In the genomic region with DNA sequence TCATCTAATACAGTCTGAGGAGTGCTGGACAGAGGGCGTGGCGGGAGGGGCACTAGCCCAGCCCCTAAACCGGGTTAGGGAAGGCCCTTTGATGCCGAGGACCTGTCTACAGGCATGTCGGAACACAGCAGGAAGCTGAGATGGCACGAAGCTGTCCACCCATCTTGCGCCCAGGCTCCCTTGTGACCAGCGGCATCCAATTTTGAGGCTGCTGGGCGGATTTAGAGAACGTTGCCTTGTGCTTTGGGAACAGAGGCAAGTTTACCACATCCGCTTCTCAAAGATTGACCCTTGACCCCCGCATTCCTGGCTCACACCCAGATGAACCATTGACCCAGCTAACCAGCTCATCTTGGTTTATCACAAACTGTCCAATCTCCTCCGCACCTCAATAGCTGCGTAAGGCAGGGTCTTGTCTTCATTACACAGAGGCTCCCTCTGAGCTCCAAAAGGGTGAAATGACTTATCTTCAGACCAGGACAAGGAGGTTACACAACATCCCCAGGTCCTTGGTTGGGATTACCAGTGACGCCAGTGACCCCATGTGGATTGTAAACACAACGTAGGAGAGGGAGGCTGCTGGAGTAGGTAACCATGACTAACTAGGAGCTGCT, we compare ENCODE assay signal across 13 cellular contexts. TPM values are rescaled to one million over a fixed set of nuclear protein-coding genes. Genes with fewer than 3 reads are reported as not detected.
DNase-seq lines count a peak whose midpoint lies in the region; ATAC-seq, FAIRE-seq and TF ChIP-seq lines count a peak whose summit lies in the region.
"Had no signal": no experiment of that assay in that cellular context is flagged by ENCODE, and none has a peak within 500 bp of the region (broad histone marks: within the 10 kb centered on the region; RNA-seq: fewer than 3 reads in every experiment).

No MANE protein-coding gene starts in this region.

- H3K27me3 ChIP-seq in SK-N-SH (ENCODE audit: insufficient read depth) (no peaks in the 10 kb centered on the region), Peyer's patch (no peaks in the 10 kb centered on the region), thyroid gland (no peaks in the 10 kb centered on the region)
- H3K27me3 ChIP-seq: BE2C had no signal

- no peaks in the 10 kb centered on the region for H3F3A ChIP-seq in SK-N-SH (replicated peaks; ENCODE audit: insufficient read depth)

- intact Hi-C loops in thyroid gland (cut with DNase I), result no loop called here

- ATAC-seq in SK-N-SH treated with all-trans-retinoic acid at 6 μM for 48 hours, result no peak
- no peak for ATAC-seq in GM21526 (IDR thresholded peaks at IDR 0.05; ENCODE audit: low FRiP score, unreplicated experiment)

- TF ChIP-seq POLR2A in Peyer's patch (IDR thresholded peaks at IDR 0.05), result no peak
- TF ChIP-seq POLR2A in erythroblast (IDR thresholded peaks at IDR 0.05; ENCODE audit: low read length), result peak; percentile 21
- TF ChIP-seq POLR2A in thyroid gland (IDR thresholded peaks at IDR 0.05), result no peak

- H2AFZ ChIP-seq in SK-N-SH (ENCODE audit: low read depth), result no peak overlapping the region

- no peak overlapping the region for H3K9ac ChIP-seq in SK-N-SH

- H3K36me3 ChIP-seq in SK-N-SH (replicated peaks in 1 of 2; ENCODE audit: control insufficient read depth in 1 of 2, insufficient read depth in 2 of 2, low read length in 1 of 2), result no peaks in the 10 kb centered on the region
- H3K36me3 ChIP-seq in Peyer's patch, result no peaks in the 10 kb centered on the region
- no peaks in the 10 kb centered on the region for H3K36me3 ChIP-seq in thyroid gland
- H3K36me3 ChIP-seq: BE2C had no signal

- no peaks in the 10 kb centered on the region for H3K9me3 ChIP-seq in SK-N-SH
- H3K9me3 ChIP-seq in Peyer's patch, result no peaks in the 10 kb centered on the region
- no peaks in the 10 kb centered on the region for H3K9me3 ChIP-seq in thyroid gland
- H3K9me3 ChIP-seq: BE2C had no signal

- FAIRE-seq in frontal cortex (lab: Jason Lieb, UNC), result no peak

- H3K4me2 ChIP-seq in SK-N-SH, result no peak overlapping the region

- WGBS in SK-N-SH (ENCODE audit: low lambda C conversion rate), result 61% methylated on average over 5 of the region's 16 CpGs
- WGBS in thyroid gland, 2 donors, result 81 to 82% methylated on average over 8 to 16 of the region's 16 CpGs

- TF ChIP-seq CTCF in SK-N-SH (IDR thresholded peaks at IDR 0.05), result peak; percentile 7; the same call in 1 of the 2 replicates
- peak in 1 of 6 experiments; percentile 38 for TF ChIP-seq CTCF in Peyer's patch (IDR thresholded peaks at IDR 0.05)
- no peak for TF ChIP-seq CTCF in thyroid gland (IDR thresholded peaks at IDR 0.05)

- no peak for DNase-seq in SK-N-SH
- peak in 2 of 3 donors; percentile 86 for DNase-seq in Peyer's patch
- peak; percentile 70 to 77 for DNase-seq in erythroblast (lab: John Stamatoyannopoulos, UW)
- no peak for DNase-seq in thyroid gland
- DNase-seq in dedifferentiated amniotic fluid mesenchymal stem cell (ENCODE audit: extremely low spot score), result no peak
- no peak for DNase-seq in frontal cortex (ENCODE audit: low spot score in 2 of 2)
- DNase-seq: activated B cell treated with CpG ODN at 0.5 μM for 24 hours, BE2C, hippocampal formation, NCI-H187 had no signal

- H3K4me1 ChIP-seq in SK-N-SH (ENCODE audit: control insufficient read depth in 1 of 2, insufficient read depth in 2 of 2, low read depth in 1 of 2, low read length in 1 of 2), result peaks cover 0 to 19% of the 10 kb centered on the region in 2 experiments; a peak in 1 of 4 replicates
- H3K4me1 ChIP-seq in Peyer's patch, result peaks cover 3 to 42% (median 8%) of the 10 kb centered on the region in 4 donors
- H3K4me1 ChIP-seq in thyroid gland, result peaks cover 48 to 73% of the 10 kb centered on the region in 2 donors

- TF ChIP-seq RAD21 in SK-N-SH (IDR thresholded peaks at IDR 0.05; ENCODE audit: low read length), result no peak; the same call in 1 of the 2 replicates

- CTCF ChIA-PET in SK-N-SH (lab: Yijun Ruan, JAX), result interaction anchor here (1.2 kb wide), 1 partner anchor 25 kb away, joined by 4 read pairs; no protein-coding TSS in a partner anchor

- no peak for TF ChIP-seq EP300 in SK-N-SH (IDR thresholded peaks at IDR 0.05; ENCODE audit: borderline replicate concordance in 1 of 2, low read depth in 1 of 2, low read length in 1 of 2)

- H3K27ac ChIP-seq in SK-N-SH (ENCODE audit: low read depth in 2 of 2, low read length in 1 of 2) (no peak overlapping the region; a peak in 1 of 4 replicates), Peyer's patch (peak overlapping the region in 3 of 4 donors; percentile 57 to 83 (median 66)), thyroid gland (peak overlapping the region; percentile 13 to 42 (median 30))

- H3K4me3 ChIP-seq in SK-N-SH (ENCODE audit: low read depth in 2 of 2, low read length in 1 of 2) (no peak overlapping the region), Peyer's patch (peak overlapping the region in 1 of 4 donors; percentile 6), thyroid gland (replicated peaks in 1 of 3) (no peak overlapping the region)

- no peaks in the 10 kb centered on the region for H4K20me1 ChIP-seq in SK-N-SH (ENCODE audit: insufficient read depth)

- no peaks in the 10 kb centered on the region for H3K9me2 ChIP-seq in SK-N-SH

- no peaks in the 10 kb centered on the region for H3K79me2 ChIP-seq in SK-N-SH (ENCODE audit: insufficient read depth)

- POLR2A ChIA-PET in SK-N-SH (lab: Yijun Ruan, JAX), result no interaction called here

TF ChIP-seq in SK-N-SH, 30 proteins besides CTCF, POLR2A, EP300 and RAD21 (continues in another document):
- TF ChIP-seq FOXJ3 (CRISPR knock-in tag; IDR thresholded peaks at IDR 0.05) (no peak), RXRA (IDR thresholded peaks at IDR 0.05; ENCODE audit: borderline replicate concordance, low read depth) (no peak), TAF1 (IDR thresholded peaks at IDR 0.05; ENCODE audit: borderline replicate concordance, low read depth, low read length) (no peak), TCF12 (IDR thresholded peaks at IDR 0.05) (no peak)
- TF ChIP-seq, protein P1, sequence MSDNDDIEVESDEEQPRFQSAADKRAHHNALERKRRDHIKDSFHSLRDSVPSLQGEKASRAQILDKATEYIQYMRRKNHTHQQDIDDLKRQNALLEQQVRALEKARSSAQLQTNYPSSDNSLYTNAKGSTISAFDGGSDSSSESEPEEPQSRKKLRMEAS (IDR thresholded peaks at IDR 0.05; ENCODE audit: low read depth), result no peak

TF ChIP-seq in SK-N-SH treated with all-trans-retinoic acid at 6 μM for 48 hours, 23 proteins besides CTCF, POLR2A, EP300 and RAD21:
- TF ChIP-seq ESRRG (CRISPR knock-in tag; IDR thresholded peaks at IDR 0.05) (no peak), PPARA (CRISPR knock-in tag; IDR thresholded peaks at IDR 0.05; ENCODE audit: borderline replicate concordance) (no peak), ISL1 (CRISPR knock-in tag; IDR thresholded peaks at IDR 0.05) (no peak), ZNF565 (CRISPR knock-in tag; conservative IDR thresholded peaks at IDR 0.05; ENCODE audit: low read depth) (no peak), ZC3H10 (CRISPR knock-in tag; IDR thresholded peaks at IDR 0.05) (no peak), ZNF8 (CRISPR knock-in tag; IDR thresholded peaks at IDR 0.05) (no peak), ZNF70 (CRISPR knock-in tag; IDR thresholded peaks at IDR 0.05) (no peak), RARB (CRISPR knock-in tag; IDR thresholded peaks at IDR 0.05) (no peak), SNAI2 (CRISPR knock-in tag; IDR thresholded peaks at IDR 0.05) (no peak)
- TF ChIP-seq, protein P2, sequence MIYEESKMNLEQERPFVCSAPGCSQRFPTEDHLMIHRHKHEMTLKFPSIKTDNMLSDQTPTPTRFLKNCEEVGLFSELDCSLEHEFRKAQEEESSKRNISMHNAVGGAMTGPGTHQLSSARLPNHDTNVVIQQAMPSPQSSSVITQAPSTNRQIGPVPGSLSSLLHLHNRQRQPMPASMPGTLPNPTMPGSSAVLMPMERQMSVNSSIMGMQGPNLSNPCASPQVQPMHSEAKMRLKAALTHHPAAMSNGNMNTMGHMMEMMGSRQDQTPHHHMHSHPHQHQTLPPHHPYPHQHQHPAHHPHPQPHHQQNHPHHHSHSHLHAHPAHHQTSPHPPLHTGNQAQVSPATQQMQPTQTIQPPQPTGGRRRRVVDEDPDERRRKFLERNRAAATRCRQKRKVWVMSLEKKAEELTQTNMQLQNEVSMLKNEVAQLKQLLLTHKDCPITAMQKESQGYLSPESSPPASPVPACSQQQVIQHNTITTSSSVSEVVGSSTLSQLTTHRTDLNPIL (CRISPR knock-in tag; IDR thresholded peaks at IDR 0.05; ENCODE audit: low read depth), result no peak
- TF ChIP-seq, protein P3, sequence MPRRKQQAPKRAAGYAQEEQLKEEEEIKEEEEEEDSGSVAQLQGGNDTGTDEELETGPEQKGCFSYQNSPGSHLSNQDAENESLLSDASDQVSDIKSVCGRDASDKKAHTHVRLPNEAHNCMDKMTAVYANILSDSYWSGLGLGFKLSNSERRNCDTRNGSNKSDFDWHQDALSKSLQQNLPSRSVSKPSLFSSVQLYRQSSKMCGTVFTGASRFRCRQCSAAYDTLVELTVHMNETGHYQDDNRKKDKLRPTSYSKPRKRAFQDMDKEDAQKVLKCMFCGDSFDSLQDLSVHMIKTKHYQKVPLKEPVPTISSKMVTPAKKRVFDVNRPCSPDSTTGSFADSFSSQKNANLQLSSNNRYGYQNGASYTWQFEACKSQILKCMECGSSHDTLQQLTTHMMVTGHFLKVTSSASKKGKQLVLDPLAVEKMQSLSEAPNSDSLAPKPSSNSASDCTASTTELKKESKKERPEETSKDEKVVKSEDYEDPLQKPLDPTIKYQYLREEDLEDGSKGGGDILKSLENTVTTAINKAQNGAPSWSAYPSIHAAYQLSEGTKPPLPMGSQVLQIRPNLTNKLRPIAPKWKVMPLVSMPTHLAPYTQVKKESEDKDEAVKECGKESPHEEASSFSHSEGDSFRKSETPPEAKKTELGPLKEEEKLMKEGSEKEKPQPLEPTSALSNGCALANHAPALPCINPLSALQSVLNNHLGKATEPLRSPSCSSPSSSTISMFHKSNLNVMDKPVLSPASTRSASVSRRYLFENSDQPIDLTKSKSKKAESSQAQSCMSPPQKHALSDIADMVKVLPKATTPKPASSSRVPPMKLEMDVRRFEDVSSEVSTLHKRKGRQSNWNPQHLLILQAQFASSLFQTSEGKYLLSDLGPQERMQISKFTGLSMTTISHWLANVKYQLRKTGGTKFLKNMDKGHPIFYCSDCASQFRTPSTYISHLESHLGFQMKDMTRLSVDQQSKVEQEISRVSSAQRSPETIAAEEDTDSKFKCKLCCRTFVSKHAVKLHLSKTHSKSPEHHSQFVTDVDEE (CRISPR knock-in tag; IDR thresholded peaks at IDR 0.05), result no peak

RNA-seq across cellular contexts. Expression of a gene that starts 4.5 kb away (rescaled TPM):
- polyA plus RNA-seq in SK-N-SH (2012; rRNA removed), result not detected in 2 replicates
- polyA plus RNA-seq in SK-N-SH (2012; cell fraction: cytosol; rRNA removed), result not detected in 2 replicates
- not detected in 2 replicates for polyA plus RNA-seq in SK-N-SH (2012; cell fraction: nucleus; rRNA removed)
- 10 to 100 TPM in 3 of 4 donors, 1 to 10 TPM in 1; 9.9 to 66.0 (median 51.1) TPM for total RNA-seq in Peyer's patch
- total RNA-seq in thyroid gland, result 10 to 100 TPM; 19.2 to 35.6 (median 26.1) TPM
- total RNA-seq in frontal cortex, result 0.41 TPM

RNA-seq across cellular contexts. Expression of a gene that starts 39.1 kb away (rescaled TPM):
- not detected in 2 replicates for polyA plus RNA-seq in SK-N-SH (2012; rRNA removed)
- polyA plus RNA-seq in SK-N-SH (2012; cell fraction: cytosol; rRNA removed), result not detected in 2 replicates
- 0.09 TPM in 1 of 2 replicates, not detected in the other for polyA plus RNA-seq in SK-N-SH (2012; cell fraction: nucleus; rRNA removed)
- total RNA-seq in Peyer's patch (not detected), thyroid gland (under 1 TPM in 1 of 4 donors, not detected in 3; 0.59 TPM), frontal cortex (not detected)
- total RNA-seq: progenitor cell of endocrine pancreas had no signal

Comparison
In these comparisons a context has a peak if more than half of its experiments do, and no peak if none do; other contexts are left out.
1. DNase-seq: peak in Peyer's patch (2 of 3) and erythroblast (2 of 2); none in SK-N-SH (single experiment), thyroid gland (0 of 2), dedifferentiated amniotic fluid mesenchymal stem cell (single experiment) and frontal cortex (0 of 2).
2. H3K27ac ChIP-seq: peak in Peyer's patch (3 of 4) and thyroid gland (3 of 3); none in SK-N-SH (0 of 2).